ENCODE assay signal across 24 cellular contexts in the genomic region with DNA sequence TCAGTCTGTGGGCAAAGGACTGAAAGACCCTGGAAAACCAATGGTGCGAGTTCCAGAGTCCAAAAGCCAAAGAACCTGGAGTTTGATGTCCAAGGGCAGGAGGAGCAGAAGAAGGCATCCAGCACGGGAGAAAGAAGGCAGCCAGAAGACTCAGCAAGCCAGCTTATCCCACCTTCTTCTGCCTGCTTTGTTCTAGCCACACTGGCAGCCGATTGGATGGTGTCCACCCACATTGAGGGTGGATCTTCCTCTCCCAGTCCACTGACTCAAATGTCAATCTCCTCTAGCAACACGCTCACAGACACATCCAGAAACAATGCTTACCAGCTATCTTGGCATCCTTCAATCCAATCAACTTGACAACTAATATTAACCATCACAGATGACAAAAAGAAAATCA.
"Had no signal": no experiment of that assay in that cellular context is flagged by ENCODE, and none has a peak within 500 bp of the region (broad histone marks: within the 10 kb centered on the region; RNA-seq: fewer than 3 reads in every experiment).

No MANE protein-coding gene starts in this region.

- H3K27ac ChIP-seq: foreskin keratinocyte, left ventricle myocardium inferior, right lobe of liver, testis, uterus had no signal

- H3K9me3 ChIP-seq: right lobe of liver, testis, uterus had no signal

- H3K4me1 ChIP-seq: foreskin keratinocyte, right lobe of liver, testis, uterus had no signal

- H3K4me3 ChIP-seq: left ventricle myocardium inferior, right lobe of liver, smooth muscle cell, testis, uterus had no signal

- H3K36me3 ChIP-seq: left ventricle myocardium inferior, right lobe of liver, uterus had no signal

- ATAC-seq: foreskin keratinocyte; right lobe of liver; stimulated activated naive B cell treated with anti-CD40 and anti-IgM and Interleukin-4, amounts not matched to agents 10 μg/mL and 1 μg/mL and 100 μg/mL, for 72 hours; T-helper 17 cell had no signal

- H3K4me1 Mint-ChIP-seq: activated naive CD8-positive, alpha-beta T cell treated with anti-CD3 and anti-CD28 coated beads, Interleukin-2, amount 10 ng/mL, durations not matched to agents 7 days and 5 days; nephron; stimulated activated naive B cell treated with anti-CD40 and anti-IgM and Interleukin-4, amounts not matched to agents 10 μg/mL and 1 μg/mL and 100 μg/mL, for 72 hours; T-helper 17 cell had no signal

- H3K4me3 Mint-ChIP-seq: activated CD4-positive, alpha-beta memory T cell treated with anti-CD3 and anti-CD28 coated beads for 36 hours; activated naive CD4-positive, alpha-beta T cell treated with anti-CD3 and anti-CD28 coated beads for 36 hours; activated naive CD8-positive, alpha-beta T cell treated with anti-CD3 and anti-CD28 coated beads, Interleukin-2, amount 10 ng/mL, durations not matched to agents 7 days and 5 days; nephron; stimulated activated naive B cell treated with anti-CD40 and anti-IgM and Interleukin-4, amounts not matched to agents 10 μg/mL and 1 μg/mL and 100 μg/mL, for 72 hours; T-helper 17 cell had no signal

- DNase-seq: activated CD4-positive, alpha-beta memory T cell treated with anti-CD3 and anti-CD28 coated beads for 36 hours; activated CD4-positive, alpha-beta T cell treated with anti-CD3 and anti-CD28 coated beads for 48 hours; activated effector memory CD4-positive, alpha-beta T cell treated with Interleukin-2 at 50 U/mL for 16 hours; activated naive CD4-positive, alpha-beta T cell treated with anti-CD3 and anti-CD28 coated beads for 36 hours; activated naive CD8-positive, alpha-beta T cell treated with anti-CD3 and anti-CD28 coated beads, Interleukin-2, amount 10 ng/mL, durations not matched to agents 7 days and 5 days; activated T-cell treated with anti-CD3 and anti-CD28 coated beads, Interleukin-2, amount 50 U/mL, for 48 hours; amygdala; cerebellar nuclear complex; cortex of kidney; erythroblast; foreskin keratinocyte; left ventricle myocardium inferior; midbrain; nucleus accumbens; right lobe of liver; stimulated activated CD4-positive, alpha-beta T cell treated with anti-CD3 and anti-CD28 coated beads, Interleukin-15, amount 100 ng/mL, for 24 hours; stimulated activated CD8-positive, alpha-beta memory T cell treated with anti-CD3 and anti-CD28 coated beads, Interleukin-4, amount 100 ng/mL, for 48 hours; stimulated activated naive B cell treated with anti-CD40 and anti-IgM and Interleukin-4, amounts not matched to agents 10 μg/mL and 1 μg/mL and 100 μg/mL, for 72 hours; T-helper 17 cell; testis; trophoblast cell; uterus had no signal

- H3K27ac Mint-ChIP-seq: activated CD4-positive, alpha-beta memory T cell treated with anti-CD3 and anti-CD28 coated beads for 36 hours; activated naive CD4-positive, alpha-beta T cell treated with anti-CD3 and anti-CD28 coated beads for 36 hours; activated naive CD8-positive, alpha-beta T cell treated with anti-CD3 and anti-CD28 coated beads, Interleukin-2, amount 10 ng/mL, durations not matched to agents 7 days and 5 days; nephron; stimulated activated naive B cell treated with anti-CD40 and anti-IgM and Interleukin-4, amounts not matched to agents 10 μg/mL and 1 μg/mL and 100 μg/mL, for 72 hours; T-helper 17 cell had no signal

- H3K9me3 Mint-ChIP-seq: activated naive CD4-positive, alpha-beta T cell treated with anti-CD3 and anti-CD28 coated beads for 36 hours; activated naive CD8-positive, alpha-beta T cell treated with anti-CD3 and anti-CD28 coated beads, Interleukin-2, amount 10 ng/mL, durations not matched to agents 7 days and 5 days; stimulated activated naive B cell treated with anti-CD40 and anti-IgM and Interleukin-4, amounts not matched to agents 10 μg/mL and 1 μg/mL and 100 μg/mL, for 72 hours had no signal

- H3K27me3 ChIP-seq: foreskin keratinocyte, right lobe of liver, testis, uterus had no signal

- H3K4me2 ChIP-seq: smooth muscle cell had no signal

- H3K36me3 Mint-ChIP-seq: activated CD4-positive, alpha-beta memory T cell treated with anti-CD3 and anti-CD28 coated beads for 36 hours; activated naive CD8-positive, alpha-beta T cell treated with anti-CD3 and anti-CD28 coated beads, Interleukin-2, amount 10 ng/mL, durations not matched to agents 7 days and 5 days had no signal
